1 cellular context compared by ENCODE assay signal in genomic region chr3:122468896-122469533, GRCh38.
TF ChIP-seq lines count a peak whose summit lies in the region.

No MANE protein-coding gene starts in this region.

TF ChIP-seq in H1, 55 proteins besides CTCF, POLR2A, EP300 and RAD21:
- TF ChIP-seq EZH2 (IDR thresholded peaks at IDR 0.05; ENCODE audit: low read depth, low read length, severe bottlenecking) (no peak), MAX (IDR thresholded peaks at IDR 0.05) (no peak), ASH2L (IDR thresholded peaks at IDR 0.05; ENCODE audit: low read length) (no peak), EGR1 (IDR thresholded peaks at IDR 0.05; ENCODE audit: borderline replicate concordance, low read depth, low read length) (no peak), BACH1 (IDR thresholded peaks at IDR 0.05; ENCODE audit: low read length) (no peak), SAP30 (IDR thresholded peaks at IDR 0.05; ENCODE audit: insufficient read depth, insufficient replicate concordance, low read length) (no peak), HDAC6 (IDR thresholded peaks at IDR 0.05; ENCODE audit: low read depth, low read length) (no peak), GTF2F1 (IDR thresholded peaks at IDR 0.05; ENCODE audit: borderline replicate concordance, low read depth, low read length) (no peak), CHD2 (IDR thresholded peaks at IDR 0.05; ENCODE audit: low read length) (no peak), YY1 (IDR thresholded peaks at IDR 0.05; ENCODE audit: low read depth, low read length) (no peak), SP1 (IDR thresholded peaks at IDR 0.05; ENCODE audit: low read depth, low read length) (no peak), CTBP2 (IDR thresholded peaks at IDR 0.05; ENCODE audit: borderline replicate concordance, insufficient read depth, insufficient read length, low read length) (no peak), KDM4A (IDR thresholded peaks at IDR 0.05; ENCODE audit: low read depth, low read length, severe bottlenecking) (no peak)
